Comparison of ENCODE assay signal across 21 cellular contexts in genomic region chr10:99700649-99701048, GRCh38.
"Had no signal": no experiment of that assay in that cellular context is flagged by ENCODE, and none has a peak within 500 bp of the region (broad histone marks: within the 10 kb centered on the region; RNA-seq: fewer than 3 reads in every experiment).

No MANE protein-coding gene starts in this region.

- ATAC-seq: esophagus mucosa; left lobe of liver; stimulated activated memory B cell treated with anti-CD40 and anti-IgM and Interleukin-4, amounts not matched to agents 10 μg/mL and 1 μg/mL and 100 μg/mL, for 72 hours had no signal

- DNase-seq: effector CD4-positive, alpha-beta T cell; endodermal cell; gastrocnemius medialis; islet precursor cell; mammary epithelial cell; naive B cell; posterior cingulate gyrus; stimulated activated CD4-positive, alpha-beta T cell treated with anti-CD3 and anti-CD28 coated beads, Interleukin-15, amount 100 ng/mL, for 24 hours; stimulated activated CD4-positive, alpha-beta T cell treated with anti-CD3 and anti-CD28 coated beads, Interleukin-1b, Interleukin-23, amount 100 ng/mL, for 48 hours; stimulated activated CD4-positive, alpha-beta T cell treated with anti-CD3 and anti-CD28 coated beads, Interleukin-4, amount 100 ng/mL, for 24 hours; tibial artery; upper lobe of left lung; uterus had no signal

- H3K27ac ChIP-seq: coronary artery, gastrocnemius medialis, neutrophil, right atrium auricular region, tibial artery, upper lobe of left lung, uterus had no signal

- H3K4me1 Mint-ChIP-seq: endodermal cell; mesothelial cell of epicardium; naive B cell; stimulated activated memory B cell treated with anti-CD40 and anti-IgM and Interleukin-4, amounts not matched to agents 10 μg/mL and 1 μg/mL and 100 μg/mL, for 72 hours had no signal

- H3K27ac Mint-ChIP-seq: endodermal cell; mesothelial cell of epicardium; stimulated activated memory B cell treated with anti-CD40 and anti-IgM and Interleukin-4, amounts not matched to agents 10 μg/mL and 1 μg/mL and 100 μg/mL, for 72 hours; stimulated activated naive CD8-positive, alpha-beta T cell treated with anti-CD3 and anti-CD28 coated beads, Interleukin-15, Interleukin-2, amounts not matched to agents 100 ng/mL and 50 ng/mL, for 24 hours had no signal

- H3K4me3 ChIP-seq: coronary artery, gastrocnemius medialis, right atrium auricular region, tibial artery, upper lobe of left lung, uterus had no signal

- H3K9me3 Mint-ChIP-seq: endodermal cell; mesothelial cell of epicardium; naive B cell; stimulated activated memory B cell treated with anti-CD40 and anti-IgM and Interleukin-4, amounts not matched to agents 10 μg/mL and 1 μg/mL and 100 μg/mL, for 72 hours; stimulated activated naive CD8-positive, alpha-beta T cell treated with anti-CD3 and anti-CD28 coated beads, Interleukin-15, Interleukin-2, amounts not matched to agents 100 ng/mL and 50 ng/mL, for 24 hours had no signal

- H3K4me3 Mint-ChIP-seq: endodermal cell; mesothelial cell of epicardium; naive B cell; stimulated activated memory B cell treated with anti-CD40 and anti-IgM and Interleukin-4, amounts not matched to agents 10 μg/mL and 1 μg/mL and 100 μg/mL, for 72 hours; stimulated activated naive CD8-positive, alpha-beta T cell treated with anti-CD3 and anti-CD28 coated beads, Interleukin-15, Interleukin-2, amounts not matched to agents 100 ng/mL and 50 ng/mL, for 24 hours had no signal

- H3K9me3 ChIP-seq: gastrocnemius medialis, neutrophil, right atrium auricular region, tibial artery, upper lobe of left lung, uterus had no signal

- H3K27me3 Mint-ChIP-seq: naive B cell; stimulated activated memory B cell treated with anti-CD40 and anti-IgM and Interleukin-4, amounts not matched to agents 10 μg/mL and 1 μg/mL and 100 μg/mL, for 72 hours; stimulated activated naive CD8-positive, alpha-beta T cell treated with anti-CD3 and anti-CD28 coated beads, Interleukin-15, Interleukin-2, amounts not matched to agents 100 ng/mL and 50 ng/mL, for 24 hours had no signal

- H3K4me1 ChIP-seq: gastrocnemius medialis, right atrium auricular region, tibial artery, upper lobe of left lung, uterus had no signal

- H3K36me3 ChIP-seq: uterus had no signal

- H3K27me3 ChIP-seq: gastrocnemius medialis, neutrophil, right atrium auricular region, tibial artery, upper lobe of left lung, uterus had no signal
